Comparison of ENCODE assay signal across 13 cellular contexts in genomic region chr4:180557348-180557747, GRCh38.
DNase-seq lines count a peak whose midpoint lies in the region; ATAC-seq and TF ChIP-seq lines count a peak whose summit lies in the region.
"Had no signal": no experiment of that assay in that cellular context is flagged by ENCODE, and none has a peak within 500 bp of the region (broad histone marks: within the 10 kb centered on the region; RNA-seq: fewer than 3 reads in every experiment).

No MANE protein-coding gene starts in this region.

- no peak overlapping the region for H3K27ac ChIP-seq in endodermal cell (ENCODE audit: low read depth, low read length)
- H3K27ac ChIP-seq in adrenal gland: no peak overlapping the region
- H3K27ac ChIP-seq in ascending aorta: no peak overlapping the region

- WGBS in endodermal cell (ENCODE audit: insufficient coverage in 1 of 2, insufficient read length in 1 of 2), 2 experiments: 95% methylated on average over 3 of the region's 3 CpGs; no CpG with 5 or more reads in 1 of the 2 experiments
- WGBS in adrenal gland, 4 donors: 70 to 80% (median 75%) methylated on average over 3 of the region's 3 CpGs

- H3K27me3 Mint-ChIP-seq in endodermal cell (ENCODE audit: insufficient read depth): no peaks in the 10 kb centered on the region
- no peaks in the 10 kb centered on the region for H3K27me3 Mint-ChIP-seq in naive thymus-derived CD8-positive, alpha-beta T cell
- H3K27me3 Mint-ChIP-seq: activated CD4-positive, alpha-beta T cell treated with anti-CD3 and anti-CD28 coated beads, Interleukin-2, amount 10 ng/mL, durations not matched to agents 7 days and 5 days had no signal

- H3K9me3 Mint-ChIP-seq in endodermal cell: no peaks in the 10 kb centered on the region
- H3K9me3 Mint-ChIP-seq in naive thymus-derived CD8-positive, alpha-beta T cell: peaks cover 0 to 12% (median 0%) of the 10 kb centered on the region in 9 donors
- H3K9me3 Mint-ChIP-seq: activated CD4-positive, alpha-beta T cell treated with anti-CD3 and anti-CD28 coated beads, Interleukin-2, amount 10 ng/mL, durations not matched to agents 7 days and 5 days had no signal

- H3K36me3 ChIP-seq in GM06990 (ENCODE audit: control insufficient read depth, insufficient read depth, low read length): no peaks in the 10 kb centered on the region
- no peaks in the 10 kb centered on the region for H3K36me3 ChIP-seq in endodermal cell (ENCODE audit: control insufficient read depth, insufficient read depth, low read length)
- H3K36me3 ChIP-seq in adrenal gland (replicated peaks in 1 of 2): no peaks in the 10 kb centered on the region
- H3K36me3 ChIP-seq in ascending aorta: no peaks in the 10 kb centered on the region

- no peak overlapping the region for H3K4me3 ChIP-seq in GM06990 (replicated peaks; ENCODE audit: low read depth, low read length)
- H3K4me3 ChIP-seq in endodermal cell (ENCODE audit: low read length): no peak overlapping the region
- H3K4me3 ChIP-seq in adrenal gland: no peak overlapping the region
- no peak overlapping the region for H3K4me3 ChIP-seq in ascending aorta

- H3K27me3 ChIP-seq in GM06990 (replicated peaks; ENCODE audit: control insufficient read depth, insufficient read depth, low read length) (no peaks in the 10 kb centered on the region), endodermal cell (ENCODE audit: control insufficient read depth, insufficient read depth, low read length, poor library complexity, severe bottlenecking) (no peaks in the 10 kb centered on the region), adrenal gland (no peaks in the 10 kb centered on the region), ascending aorta (no peaks in the 10 kb centered on the region)

- intact Hi-C loops in adrenal gland (cut with DNase I): no loop called here
- intact Hi-C loops in ascending aorta (cut with DNase I): no loop called here

- no peak overlapping the region for H3K9ac ChIP-seq in endodermal cell (ENCODE audit: extremely low read depth, low read length, poor library complexity, severe bottlenecking)

- H3K9me3 ChIP-seq in endodermal cell (ENCODE audit: control insufficient read depth, low read length) (no peaks in the 10 kb centered on the region), adrenal gland (replicated peaks in 1 of 3) (no peaks in the 10 kb centered on the region), ascending aorta (no peaks in the 10 kb centered on the region)

- peak; percentile 58 for ATAC-seq in GM21717 (IDR thresholded peaks at IDR 0.05; ENCODE audit: unreplicated experiment)
- no peak for ATAC-seq in naive thymus-derived CD8-positive, alpha-beta T cell

- TF ChIP-seq POLR2A in adrenal gland (IDR thresholded peaks at IDR 0.05): no peak

- TF ChIP-seq CTCF in GM06990 (IDR thresholded peaks at IDR 0.05; ENCODE audit: insufficient read depth, low read length, poor library complexity, severe bottlenecking) (peak; percentile 9), LNCAP (IDR thresholded peaks at IDR 0.05) (peak; percentile 33; the same call in 1 of the 2 replicates), endodermal cell (conservative IDR thresholded peaks at IDR 0.05) (peak; percentile 69), adrenal gland (IDR thresholded peaks at IDR 0.05) (peak in 3 of 6 experiments; percentile 10 to 22 (median 13)), ascending aorta (IDR thresholded peaks at IDR 0.05) (no peak)

- POLR2A ChIA-PET in naive thymus-derived CD8-positive, alpha-beta T cell (lab: Charles Lee): no interaction called here

- H3K4me1 Mint-ChIP-seq in endodermal cell: peaks cover 2% of the 10 kb centered on the region
- no peaks in the 10 kb centered on the region for H3K4me1 Mint-ChIP-seq in naive thymus-derived CD8-positive, alpha-beta T cell
- H3K4me1 Mint-ChIP-seq: activated CD4-positive, alpha-beta T cell treated with anti-CD3 and anti-CD28 coated beads, Interleukin-2, amount 10 ng/mL, durations not matched to agents 7 days and 5 days had no signal

- DNase-seq in GM06990 (ENCODE audit: extremely low read depth, insufficient read length) (no peak), endodermal cell (no peak), adrenal gland (no peak), ascending aorta (ENCODE audit: low spot score in 2 of 2) (no peak)
- DNase-seq in naive thymus-derived CD8-positive, alpha-beta T cell: no peak
- DNase-seq in activated naive CD4-positive, alpha-beta T cell treated with anti-CD3 and anti-CD28 coated beads, Interleukin-2, amount 50 U/mL, for 16 hours: no peak
- DNase-seq: activated CD4-positive, alpha-beta T cell treated with anti-CD3 and anti-CD28 coated beads, Interleukin-2, amount 10 ng/mL, durations not matched to agents 7 days and 5 days; activated naive CD4-positive, alpha-beta T cell treated with Interleukin-2 at 50 U/mL for 16 hours; islet precursor cell; Kasumi-1; NCI-H446 treated with DMSO at 0.1 percent for 48 hours had no signal

- H3K4me3 Mint-ChIP-seq in endodermal cell: no peak overlapping the region
- no peak overlapping the region for H3K4me3 Mint-ChIP-seq in naive thymus-derived CD8-positive, alpha-beta T cell
- H3K4me3 Mint-ChIP-seq: activated CD4-positive, alpha-beta T cell treated with anti-CD3 and anti-CD28 coated beads, Interleukin-2, amount 10 ng/mL, durations not matched to agents 7 days and 5 days had no signal

- H3K27ac Mint-ChIP-seq in endodermal cell: no peak overlapping the region
- no peak overlapping the region for H3K27ac Mint-ChIP-seq in naive thymus-derived CD8-positive, alpha-beta T cell
- H3K27ac Mint-ChIP-seq: activated CD4-positive, alpha-beta T cell treated with anti-CD3 and anti-CD28 coated beads, Interleukin-2, amount 10 ng/mL, durations not matched to agents 7 days and 5 days had no signal

- H3K36me3 Mint-ChIP-seq in endodermal cell (ENCODE audit: low read depth): no peaks in the 10 kb centered on the region
- no peaks in the 10 kb centered on the region for H3K36me3 Mint-ChIP-seq in naive thymus-derived CD8-positive, alpha-beta T cell

- H3K4me1 ChIP-seq in endodermal cell (ENCODE audit: control insufficient read depth, insufficient read depth, low read length) (no peaks in the 10 kb centered on the region), adrenal gland (replicated peaks in 1 of 2) (peaks cover 0 to 5% of the 10 kb centered on the region in 2 donors), ascending aorta (no peaks in the 10 kb centered on the region)

Comparison
In these comparisons a context has a peak if more than half of its experiments do, and no peak if none do; other contexts are left out.
1. CTCF ChIP-seq: peak in GM06990 (single experiment), LNCAP (single experiment) and endodermal cell (single experiment); none in ascending aorta (0 of 3).